Comparison of ENCODE assay signal across 1 cellular context in genomic region chr12:82728710-82729109, GRCh38.
TF ChIP-seq lines count a peak whose summit lies in the region.

No MANE protein-coding gene starts in this region.

TF ChIP-seq in H1, 55 proteins besides CTCF, POLR2A, EP300 and RAD21:
- no peak for TF ChIP-seq KDM1A (IDR thresholded peaks at IDR 0.05; ENCODE audit: borderline replicate concordance, low read length)
- TF ChIP-seq, protein P1, sequence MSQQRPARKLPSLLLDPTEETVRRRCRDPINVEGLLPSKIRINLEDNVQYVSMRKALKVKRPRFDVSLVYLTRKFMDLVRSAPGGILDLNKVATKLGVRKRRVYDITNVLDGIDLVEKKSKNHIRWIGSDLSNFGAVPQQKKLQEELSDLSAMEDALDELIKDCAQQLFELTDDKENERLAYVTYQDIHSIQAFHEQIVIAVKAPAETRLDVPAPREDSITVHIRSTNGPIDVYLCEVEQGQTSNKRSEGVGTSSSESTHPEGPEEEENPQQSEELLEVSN (IDR thresholded peaks at IDR 0.05) = no peak
- no peak for TF ChIP-seq TAF1 (IDR thresholded peaks at IDR 0.05; ENCODE audit: low read depth, low read length)
- no peak for TF ChIP-seq CHD2 (IDR thresholded peaks at IDR 0.05; ENCODE audit: low read length)
- TF ChIP-seq TCF12 (IDR thresholded peaks at IDR 0.05; ENCODE audit: low read depth, low read length) = no peak
- no peak for TF ChIP-seq SRF (IDR thresholded peaks at IDR 0.05; ENCODE audit: low read depth, low read length)
- no peak for TF ChIP-seq KDM5A (IDR thresholded peaks at IDR 0.05; ENCODE audit: low read length)
- no peak for TF ChIP-seq YY1 (IDR thresholded peaks at IDR 0.05; ENCODE audit: low read depth, low read length)
- no peak for TF ChIP-seq GTF2F1 (IDR thresholded peaks at IDR 0.05; ENCODE audit: borderline replicate concordance, low read depth, low read length)
- no peak for TF ChIP-seq PHF8 (conservative IDR thresholded peaks at IDR 0.05; ENCODE audit: low read depth, low read length)
- TF ChIP-seq SIRT6 (IDR thresholded peaks at IDR 0.05; ENCODE audit: low read length) = no peak
- no peak for TF ChIP-seq SUZ12 (IDR thresholded peaks at IDR 0.05; ENCODE audit: low read length)
- TF ChIP-seq SP1 (IDR thresholded peaks at IDR 0.05; ENCODE audit: low read depth, low read length) = no peak
